8 cellular contexts compared by ENCODE assay signal in genomic region chr19:48510421-48511268, GRCh38. TPM values are rescaled to one million over a fixed set of nuclear protein-coding genes. Genes with fewer than 3 reads are reported as not detected.
DNase-seq lines count a peak whose midpoint lies in the region; TF ChIP-seq lines count a peak whose summit lies in the region.

No MANE protein-coding gene starts in this region.

- H3K36me3 Mint-ChIP-seq in endothelial cell (ENCODE audit: low read depth, unreplicated experiment) = no peaks in the 10 kb centered on the region

- no peak overlapping the region for H3K27ac Mint-ChIP-seq in endothelial cell (ENCODE audit: unreplicated experiment)

- DNase-seq in NCI-H1436 (lab: John Stamatoyannopoulos, UW) (peak; percentile 60), NCI-H1436 treated with DMSO at 0.1 percent for 48 hours (lab: John Stamatoyannopoulos, UW) (no peak), NCI-H524 treated with DMSO at 0.1 percent for 48 hours (lab: John Stamatoyannopoulos, UW) (peak; percentile 19), endothelial cell (ENCODE audit: low spot score) (peak; percentile 70), middle frontal gyrus (ENCODE audit: extremely low spot score, low spot score) (peak; percentile 69), posterior vena cava (ENCODE audit: low spot score) (no peak)
- DNase-seq in activated CD8-positive, alpha-beta memory T cell treated with anti-CD3 and anti-CD28 coated beads, Interleukin-2, amount 50 U/mL, for 48 hours = peak; percentile 87
- peak; percentile 45 to 52 for DNase-seq in stimulated activated CD8-positive, alpha-beta memory T cell treated with anti-CD3 and anti-CD28 coated beads, Interleukin-4, amount 100 ng/mL, for 4 hours (ENCODE audit: low read depth in 2 of 2, low spot score in 1 of 2)

- peaks cover 14% of the 10 kb centered on the region for H3K27me3 Mint-ChIP-seq in endothelial cell (ENCODE audit: unreplicated experiment)

- no peak for TF ChIP-seq CTCF in endothelial cell (IDR thresholded peaks at IDR 0.05; ENCODE audit: unreplicated experiment)

- H3K4me1 Mint-ChIP-seq in endothelial cell (ENCODE audit: unreplicated experiment) = peaks cover 2% of the 10 kb centered on the region

- peak overlapping the region; percentile 73 for H3K4me3 Mint-ChIP-seq in endothelial cell (ENCODE audit: unreplicated experiment)

- intact Hi-C loops in posterior vena cava (cut with DNase I) = no loop called here

- no peaks in the 10 kb centered on the region for H3K9me3 Mint-ChIP-seq in endothelial cell (ENCODE audit: unreplicated experiment)

RNA-seq across cellular contexts. Expression of gene LMTK3, which starts 1.0 kb away (rescaled TPM):
- total RNA-seq in endothelial cell (ENCODE audit: unreplicated experiment) = 3.0 TPM
- under 1 TPM; 0.19 to 0.57 TPM for total RNA-seq in posterior vena cava

RNA-seq across cellular contexts. Expression of gene SULT2B1, which starts 41.3 kb away (rescaled TPM):
- 0.62 TPM for total RNA-seq in endothelial cell (ENCODE audit: unreplicated experiment)
- under 1 TPM in 1 of 2 donors, not detected in 1; 0.60 TPM for total RNA-seq in posterior vena cava

RNA-seq across cellular contexts. Expression of gene CYTH2, which starts 41.5 kb away (rescaled TPM):
- 165 TPM for total RNA-seq in endothelial cell (ENCODE audit: unreplicated experiment)
- 10 to 100 TPM; 34.1 to 49.2 TPM for total RNA-seq in posterior vena cava

RNA-seq across cellular contexts. Expression of gene KCNJ14, which starts 55.3 kb away (rescaled TPM):
- 0.95 TPM for total RNA-seq in endothelial cell (ENCODE audit: unreplicated experiment)
- total RNA-seq in posterior vena cava = under 1 TPM; 0.52 to 0.65 TPM

Comparison
In these comparisons a context has a peak if more than half of its experiments do, and no peak if none do; other contexts are left out.
1. DNase-seq: peak in NCI-H1436 (single experiment), NCI-H524 treated with DMSO at 0.1 percent for 48 hours (single experiment), activated CD8-positive, alpha-beta memory T cell treated with anti-CD3 and anti-CD28 coated beads, Interleukin-2, amount 50 U/mL, for 48 hours (single experiment), endothelial cell (single experiment), middle frontal gyrus (single experiment) and stimulated activated CD8-positive, alpha-beta memory T cell treated with anti-CD3 and anti-CD28 coated beads, Interleukin-4, amount 100 ng/mL, for 4 hours (2 of 2); none in NCI-H1436 treated with DMSO at 0.1 percent for 48 hours (single experiment) and posterior vena cava (single experiment).